In genomic region chr17:31490991-31491793, GRCh38 we compare ENCODE assay signal across 1 cellular context.
TF ChIP-seq lines count a peak whose summit lies in the region.

No MANE protein-coding gene starts in this region.

TF ChIP-seq in GM12878, 131 proteins besides CTCF, POLR2A, EP300 and RAD21 (continued from another document and continues in another):
- TF ChIP-seq, protein P1, sequence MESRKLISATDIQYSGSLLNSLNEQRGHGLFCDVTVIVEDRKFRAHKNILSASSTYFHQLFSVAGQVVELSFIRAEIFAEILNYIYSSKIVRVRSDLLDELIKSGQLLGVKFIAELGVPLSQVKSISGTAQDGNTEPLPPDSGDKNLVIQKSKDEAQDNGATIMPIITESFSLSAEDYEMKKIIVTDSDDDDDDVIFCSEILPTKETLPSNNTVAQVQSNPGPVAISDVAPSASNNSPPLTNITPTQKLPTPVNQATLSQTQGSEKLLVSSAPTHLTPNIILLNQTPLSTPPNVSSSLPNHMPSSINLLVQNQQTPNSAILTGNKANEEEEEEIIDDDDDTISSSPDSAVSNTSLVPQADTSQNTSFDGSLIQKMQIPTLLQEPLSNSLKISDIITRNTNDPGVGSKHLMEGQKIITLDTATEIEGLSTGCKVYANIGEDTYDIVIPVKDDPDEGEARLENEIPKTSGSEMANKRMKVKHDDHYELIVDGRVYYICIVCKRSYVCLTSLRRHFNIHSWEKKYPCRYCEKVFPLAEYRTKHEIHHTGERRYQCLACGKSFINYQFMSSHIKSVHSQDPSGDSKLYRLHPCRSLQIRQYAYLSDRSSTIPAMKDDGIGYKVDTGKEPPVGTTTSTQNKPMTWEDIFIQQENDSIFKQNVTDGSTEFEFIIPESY (IDR thresholded peaks at IDR 0.05): no peak
- TF ChIP-seq TCF3 (IDR thresholded peaks at IDR 0.05; ENCODE audit: borderline replicate concordance, insufficient read depth, low read depth, low read length) (0 out of 2 replicates have a peak, but pooled peaks have one; percentile 10), HDAC6 (IDR thresholded peaks at IDR 0.05; ENCODE audit: unreplicated experiment) (no peak), RELA (IDR thresholded peaks at IDR 0.05; ENCODE audit: borderline replicate concordance, partially characterized antibody) (no peak), PBX3 (IDR thresholded peaks at IDR 0.05; ENCODE audit: insufficient replicate concordance, low read depth, low read length) (no peak), KLF5 (IDR thresholded peaks at IDR 0.05; ENCODE audit: partially characterized antibody) (no peak), ZNF384 (IDR thresholded peaks at IDR 0.05; ENCODE audit: borderline replicate concordance, low read depth, low read length) (no peak; the same call in 1 of the 2 replicates), YBX1 (IDR thresholded peaks at IDR 0.05) (no peak), STAT1 (conservative IDR thresholded peaks at IDR 0.05) (no peak), JUNB (IDR thresholded peaks at IDR 0.05) (no peak), ETV6 (conservative IDR thresholded peaks at IDR 0.05 in 1 of 2, IDR thresholded peaks at IDR 0.05 in 1 of 2; ENCODE audit: borderline replicate concordance in 1 of 2, low read depth in 1 of 2) (0 out of 4 replicates have a peak, but pooled peaks of 1 of the 2 experiments have one; percentile 58), ZZZ3 (IDR thresholded peaks at IDR 0.05; ENCODE audit: control insufficient read depth, insufficient read length, low read depth) (no peak), PML (IDR thresholded peaks at IDR 0.05; ENCODE audit: low read length) (no peak), GABPA (IDR thresholded peaks at IDR 0.05; ENCODE audit: low read depth) (no peak), SREBF2 (IDR thresholded peaks at IDR 0.05; ENCODE audit: low read length) (no peak), MEF2B (IDR thresholded peaks at IDR 0.05; ENCODE audit: partially characterized antibody, poor library complexity, severe bottlenecking) (peak; percentile 50), CHD2 (IDR thresholded peaks at IDR 0.05; ENCODE audit: borderline replicate concordance, low read depth, low read length) (no peak), SREBF1 (IDR thresholded peaks at IDR 0.05; ENCODE audit: low read length) (no peak), FOXK2 (IDR thresholded peaks at IDR 0.05) (no peak), RCOR1 (conservative IDR thresholded peaks at IDR 0.05; ENCODE audit: low read depth, low read length) (no peak), SRF (IDR thresholded peaks at IDR 0.05; ENCODE audit: low read depth in 2 of 2, low read length in 2 of 2) (no peak), ZSCAN29 (IDR thresholded peaks at IDR 0.05) (no peak), SMAD5 (IDR thresholded peaks at IDR 0.05; ENCODE audit: low read depth) (no peak), SMARCA5 (IDR thresholded peaks at IDR 0.05) (peak; percentile 86), BCL11A (IDR thresholded peaks at IDR 0.05; ENCODE audit: low read depth, low read length) (peak; percentile 61; the same call in 1 of the 2 replicates), BMI1 (IDR thresholded peaks at IDR 0.05; ENCODE audit: borderline replicate concordance) (no peak), NRF1 (conservative IDR thresholded peaks at IDR 0.05; ENCODE audit: low read depth, low read length) (no peak), KAT2A (conservative IDR thresholded peaks at IDR 0.05; ENCODE audit: control insufficient read depth, low read depth, low read length) (no peak), IKZF1 (conservative IDR thresholded peaks at IDR 0.05) (peak; percentile 94), TAF1 (IDR thresholded peaks at IDR 0.05; ENCODE audit: borderline replicate concordance, low read depth, low read length) (no peak), WRNIP1 (IDR thresholded peaks at IDR 0.05; ENCODE audit: borderline replicate concordance, low read depth, low read length) (no peak), CBX3 (IDR thresholded peaks at IDR 0.05; ENCODE audit: borderline replicate concordance, low read depth) (no peak), HCFC1 (IDR thresholded peaks at IDR 0.05; ENCODE audit: low read length) (no peak), JUND (IDR thresholded peaks at IDR 0.05; ENCODE audit: low read depth, low read length) (no peak), ZNF687 (IDR thresholded peaks at IDR 0.05) (peak; percentile 58; the same call in 1 of the 2 replicates)
- TF ChIP-seq, protein P2, sequence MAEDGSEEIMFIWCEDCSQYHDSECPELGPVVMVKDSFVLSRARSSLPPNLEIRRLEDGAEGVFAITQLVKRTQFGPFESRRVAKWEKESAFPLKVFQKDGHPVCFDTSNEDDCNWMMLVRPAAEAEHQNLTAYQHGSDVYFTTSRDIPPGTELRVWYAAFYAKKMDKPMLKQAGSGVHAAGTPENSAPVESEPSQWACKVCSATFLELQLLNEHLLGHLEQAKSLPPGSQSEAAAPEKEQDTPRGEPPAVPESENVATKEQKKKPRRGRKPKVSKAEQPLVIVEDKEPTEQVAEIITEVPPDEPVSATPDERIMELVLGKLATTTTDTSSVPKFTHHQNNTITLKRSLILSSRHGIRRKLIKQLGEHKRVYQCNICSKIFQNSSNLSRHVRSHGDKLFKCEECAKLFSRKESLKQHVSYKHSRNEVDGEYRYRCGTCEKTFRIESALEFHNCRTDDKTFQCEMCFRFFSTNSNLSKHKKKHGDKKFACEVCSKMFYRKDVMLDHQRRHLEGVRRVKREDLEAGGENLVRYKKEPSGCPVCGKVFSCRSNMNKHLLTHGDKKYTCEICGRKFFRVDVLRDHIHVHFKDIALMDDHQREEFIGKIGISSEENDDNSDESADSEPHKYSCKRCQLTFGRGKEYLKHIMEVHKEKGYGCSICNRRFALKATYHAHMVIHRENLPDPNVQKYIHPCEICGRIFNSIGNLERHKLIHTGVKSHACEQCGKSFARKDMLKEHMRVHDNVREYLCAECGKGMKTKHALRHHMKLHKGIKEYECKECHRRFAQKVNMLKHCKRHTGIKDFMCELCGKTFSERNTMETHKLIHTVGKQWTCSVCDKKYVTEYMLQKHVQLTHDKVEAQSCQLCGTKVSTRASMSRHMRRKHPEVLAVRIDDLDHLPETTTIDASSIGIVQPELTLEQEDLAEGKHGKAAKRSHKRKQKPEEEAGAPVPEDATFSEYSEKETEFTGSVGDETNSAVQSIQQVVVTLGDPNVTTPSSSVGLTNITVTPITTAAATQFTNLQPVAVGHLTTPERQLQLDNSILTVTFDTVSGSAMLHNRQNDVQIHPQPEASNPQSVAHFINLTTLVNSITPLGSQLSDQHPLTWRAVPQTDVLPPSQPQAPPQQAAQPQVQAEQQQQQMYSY (CRISPR knock-in tag; IDR thresholded peaks at IDR 0.05): no peak
- TF ChIP-seq, protein P3, sequence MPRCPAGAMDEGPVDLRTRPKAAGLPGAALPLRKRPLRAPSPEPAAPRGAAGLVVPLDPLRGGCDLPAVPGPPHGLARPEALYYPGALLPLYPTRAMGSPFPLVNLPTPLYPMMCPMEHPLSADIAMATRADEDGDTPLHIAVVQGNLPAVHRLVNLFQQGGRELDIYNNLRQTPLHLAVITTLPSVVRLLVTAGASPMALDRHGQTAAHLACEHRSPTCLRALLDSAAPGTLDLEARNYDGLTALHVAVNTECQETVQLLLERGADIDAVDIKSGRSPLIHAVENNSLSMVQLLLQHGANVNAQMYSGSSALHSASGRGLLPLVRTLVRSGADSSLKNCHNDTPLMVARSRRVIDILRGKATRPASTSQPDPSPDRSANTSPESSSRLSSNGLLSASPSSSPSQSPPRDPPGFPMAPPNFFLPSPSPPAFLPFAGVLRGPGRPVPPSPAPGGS (IDR thresholded peaks at IDR 0.05; ENCODE audit: borderline replicate concordance, insufficient read depth, low read depth, low read length, poor library complexity, severe bottlenecking): no peak
- TF ChIP-seq, protein P4, sequence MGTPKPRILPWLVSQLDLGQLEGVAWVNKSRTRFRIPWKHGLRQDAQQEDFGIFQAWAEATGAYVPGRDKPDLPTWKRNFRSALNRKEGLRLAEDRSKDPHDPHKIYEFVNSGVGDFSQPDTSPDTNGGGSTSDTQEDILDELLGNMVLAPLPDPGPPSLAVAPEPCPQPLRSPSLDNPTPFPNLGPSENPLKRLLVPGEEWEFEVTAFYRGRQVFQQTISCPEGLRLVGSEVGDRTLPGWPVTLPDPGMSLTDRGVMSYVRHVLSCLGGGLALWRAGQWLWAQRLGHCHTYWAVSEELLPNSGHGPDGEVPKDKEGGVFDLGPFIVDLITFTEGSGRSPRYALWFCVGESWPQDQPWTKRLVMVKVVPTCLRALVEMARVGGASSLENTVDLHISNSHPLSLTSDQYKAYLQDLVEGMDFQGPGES (IDR thresholded peaks at IDR 0.05): no peak
- TF ChIP-seq, protein P5, sequence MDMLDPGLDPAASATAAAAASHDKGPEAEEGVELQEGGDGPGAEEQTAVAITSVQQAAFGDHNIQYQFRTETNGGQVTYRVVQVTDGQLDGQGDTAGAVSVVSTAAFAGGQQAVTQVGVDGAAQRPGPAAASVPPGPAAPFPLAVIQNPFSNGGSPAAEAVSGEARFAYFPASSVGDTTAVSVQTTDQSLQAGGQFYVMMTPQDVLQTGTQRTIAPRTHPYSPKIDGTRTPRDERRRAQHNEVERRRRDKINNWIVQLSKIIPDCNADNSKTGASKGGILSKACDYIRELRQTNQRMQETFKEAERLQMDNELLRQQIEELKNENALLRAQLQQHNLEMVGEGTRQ (IDR thresholded peaks at IDR 0.05; ENCODE audit: borderline replicate concordance, low read depth, low read length): no peak
- TF ChIP-seq, protein P6, sequence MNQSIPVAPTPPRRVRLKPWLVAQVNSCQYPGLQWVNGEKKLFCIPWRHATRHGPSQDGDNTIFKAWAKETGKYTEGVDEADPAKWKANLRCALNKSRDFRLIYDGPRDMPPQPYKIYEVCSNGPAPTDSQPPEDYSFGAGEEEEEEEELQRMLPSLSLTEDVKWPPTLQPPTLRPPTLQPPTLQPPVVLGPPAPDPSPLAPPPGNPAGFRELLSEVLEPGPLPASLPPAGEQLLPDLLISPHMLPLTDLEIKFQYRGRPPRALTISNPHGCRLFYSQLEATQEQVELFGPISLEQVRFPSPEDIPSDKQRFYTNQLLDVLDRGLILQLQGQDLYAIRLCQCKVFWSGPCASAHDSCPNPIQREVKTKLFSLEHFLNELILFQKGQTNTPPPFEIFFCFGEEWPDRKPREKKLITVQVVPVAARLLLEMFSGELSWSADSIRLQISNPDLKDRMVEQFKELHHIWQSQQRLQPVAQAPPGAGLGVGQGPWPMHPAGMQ (IDR thresholded peaks at IDR 0.05; ENCODE audit: borderline replicate concordance): no peak
- TF ChIP-seq, protein P7, sequence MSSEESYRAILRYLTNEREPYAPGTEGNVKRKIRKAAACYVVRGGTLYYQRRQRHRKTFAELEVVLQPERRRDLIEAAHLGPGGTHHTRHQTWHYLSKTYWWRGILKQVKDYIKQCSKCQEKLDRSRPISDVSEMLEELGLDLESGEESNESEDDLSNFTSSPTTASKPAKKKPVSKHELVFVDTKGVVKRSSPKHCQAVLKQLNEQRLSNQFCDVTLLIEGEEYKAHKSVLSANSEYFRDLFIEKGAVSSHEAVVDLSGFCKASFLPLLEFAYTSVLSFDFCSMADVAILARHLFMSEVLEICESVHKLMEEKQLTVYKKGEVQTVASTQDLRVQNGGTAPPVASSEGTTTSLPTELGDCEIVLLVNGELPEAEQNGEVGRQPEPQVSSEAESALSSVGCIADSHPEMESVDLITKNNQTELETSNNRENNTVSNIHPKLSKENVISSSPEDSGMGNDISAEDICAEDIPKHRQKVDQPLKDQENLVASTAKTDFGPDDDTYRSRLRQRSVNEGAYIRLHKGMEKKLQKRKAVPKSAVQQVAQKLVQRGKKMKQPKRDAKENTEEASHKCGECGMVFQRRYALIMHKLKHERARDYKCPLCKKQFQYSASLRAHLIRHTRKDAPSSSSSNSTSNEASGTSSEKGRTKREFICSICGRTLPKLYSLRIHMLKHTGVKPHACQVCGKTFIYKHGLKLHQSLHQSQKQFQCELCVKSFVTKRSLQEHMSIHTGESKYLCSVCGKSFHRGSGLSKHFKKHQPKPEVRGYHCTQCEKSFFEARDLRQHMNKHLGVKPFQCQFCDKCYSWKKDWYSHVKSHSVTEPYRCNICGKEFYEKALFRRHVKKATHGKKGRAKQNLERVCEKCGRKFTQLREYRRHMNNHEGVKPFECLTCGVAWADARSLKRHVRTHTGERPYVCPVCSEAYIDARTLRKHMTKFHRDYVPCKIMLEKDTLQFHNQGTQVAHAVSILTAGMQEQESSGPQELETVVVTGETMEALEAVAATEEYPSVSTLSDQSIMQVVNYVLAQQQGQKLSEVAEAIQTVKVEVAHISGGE (CRISPR knock-in tag; IDR thresholded peaks at IDR 0.05): no peak
- TF ChIP-seq, protein P8, sequence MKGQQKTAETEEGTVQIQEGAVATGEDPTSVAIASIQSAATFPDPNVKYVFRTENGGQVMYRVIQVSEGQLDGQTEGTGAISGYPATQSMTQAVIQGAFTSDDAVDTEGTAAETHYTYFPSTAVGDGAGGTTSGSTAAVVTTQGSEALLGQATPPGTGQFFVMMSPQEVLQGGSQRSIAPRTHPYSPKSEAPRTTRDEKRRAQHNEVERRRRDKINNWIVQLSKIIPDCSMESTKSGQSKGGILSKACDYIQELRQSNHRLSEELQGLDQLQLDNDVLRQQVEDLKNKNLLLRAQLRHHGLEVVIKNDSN (IDR thresholded peaks at IDR 0.05; ENCODE audit: borderline replicate concordance, extremely low read length, insufficient read depth, low read depth, low read length): no peak
